Comparison of ENCODE assay signal across 13 cellular contexts in genomic region chr11:70547386-70547785, GRCh38.
"Had no signal": no experiment of that assay in that cellular context is flagged by ENCODE, and none has a peak within 500 bp of the region (broad histone marks: within the 10 kb centered on the region; RNA-seq: fewer than 3 reads in every experiment).

No MANE protein-coding gene starts in this region.

- H3K4me3 ChIP-seq: ovary, stomach, thoracic aorta, upper lobe of right lung had no signal

- H3K27ac Mint-ChIP-seq: dendritic cell treated with granulocyte-macrophage colony-stimulating factor and Interleukin-4, amounts not matched to agents 40 ng/mL and 50 ng/mL, for 4 days; T-helper 2 cell treated with Interferon-gamma antibody and Interleukin-4, amounts not matched to agents 5 μg/mL and 100 μg/mL, for 36 hours had no signal

- H3K9me3 ChIP-seq: ovary, stomach, thoracic aorta, upper lobe of right lung had no signal

- H3K36me3 ChIP-seq: ovary, stomach, thoracic aorta, upper lobe of right lung had no signal

- DNase-seq: activated CD4-positive, alpha-beta T cell treated with anti-CD3 and anti-CD28 coated beads, Interleukin-2, amount 50 U/mL, for 1 hour; activated naive CD4-positive, alpha-beta T cell; anterior cingulate cortex; effector memory CD4-positive, alpha-beta T cell; foreskin keratinocyte; kidney glomerular epithelial cell; ovary; stimulated activated CD4-positive, alpha-beta T cell treated with anti-CD3 and anti-CD28 coated beads, Interleukin-1b, Interleukin-23, amount 100 ng/mL, for 48 hours; upper lobe of right lung had no signal

- H3K4me1 ChIP-seq: foreskin keratinocyte, stomach, upper lobe of right lung had no signal

- H3K27me3 ChIP-seq: foreskin keratinocyte, ovary, upper lobe of right lung had no signal

- H3K27ac ChIP-seq: foreskin keratinocyte, ovary, stomach, thoracic aorta, upper lobe of right lung had no signal

- H3K4me3 Mint-ChIP-seq: dendritic cell treated with granulocyte-macrophage colony-stimulating factor and Interleukin-4, amounts not matched to agents 40 ng/mL and 50 ng/mL, for 4 days; T-helper 2 cell treated with Interferon-gamma antibody and Interleukin-4, amounts not matched to agents 5 μg/mL and 100 μg/mL, for 36 hours had no signal

- H3K9me3 Mint-ChIP-seq: dendritic cell treated with granulocyte-macrophage colony-stimulating factor and Interleukin-4, amounts not matched to agents 40 ng/mL and 50 ng/mL, for 4 days; T-helper 2 cell treated with Interferon-gamma antibody and Interleukin-4, amounts not matched to agents 5 μg/mL and 100 μg/mL, for 36 hours had no signal
